9 cellular contexts compared by ENCODE assay signal in genomic region chr1:170765712-170766330, GRCh38.
DNase-seq lines count a peak whose midpoint lies in the region; ATAC-seq and TF ChIP-seq lines count a peak whose summit lies in the region.
"Had no signal": no experiment of that assay in that cellular context is flagged by ENCODE, and none has a peak within 500 bp of the region (broad histone marks: within the 10 kb centered on the region; RNA-seq: fewer than 3 reads in every experiment).

No MANE protein-coding gene starts in this region.

- no peak overlapping the region for H3K23ac ChIP-seq in H9 (ENCODE audit: insufficient read length, low read depth, low read length)

- H2BK20ac ChIP-seq in H9 (ENCODE audit: low read depth, low read length, poor library complexity, severe bottlenecking): no peak overlapping the region

- CTCF ChIA-PET in RWPE1 (lab: Yijun Ruan, JAX): interaction anchor here (1.0 kb wide), 1 partner anchor 755 kb away, joined by 4 read pairs; no protein-coding TSS in a partner anchor

- H3K9ac ChIP-seq in H9 (ENCODE audit: extremely low read depth, insufficient read length, low read length): no peak overlapping the region

- H2AK5ac ChIP-seq in H9 (ENCODE audit: insufficient read length, low read length): no peak overlapping the region

- H3K27ac ChIP-seq in H9 (ENCODE audit: insufficient read length, low read depth, low read length) (no peak overlapping the region), RWPE1 (no peak overlapping the region)

- no peak overlapping the region for H2BK15ac ChIP-seq in H9 (ENCODE audit: low read depth, low read length)

- POLR2A ChIA-PET in RWPE1 (lab: Yijun Ruan, JAX; ENCODE audit: low non-redundant PET): no interaction called here

- no peak overlapping the region for H3K4ac ChIP-seq in H9 (ENCODE audit: low read depth, low read length)

- no CpG with 5 or more reads among the region's 10 CpGs for WGBS in H9 (ENCODE audit: extremely low coverage, insufficient read length, low lambda C conversion rate)

- no peaks in the 10 kb centered on the region for H4K20me1 ChIP-seq in H9 (ENCODE audit: control insufficient read depth, insufficient read depth, insufficient read length)

- DNase-seq in H9 (no peak), RWPE1 (ENCODE audit: low spot score) (peak; percentile 7), foreskin fibroblast (peak in 1 of 2 donors; percentile 70), stromal cell of bone marrow (ENCODE audit: low read depth) (peak; percentile 52), HUDEP-2 (lab: John Stamatoyannopoulos, UW; ENCODE audit: unreplicated experiment in 76 of 76) (no peak), NCI-H128 (lab: John Stamatoyannopoulos, UW; ENCODE audit: unreplicated experiment) (no peak)
- DNase-seq in stimulated activated naive B cell treated with anti-CD40 and anti-IgM and Interleukin-4, amounts not matched to agents 10 μg/mL and 1 μg/mL and 100 μg/mL, for 72 hours: no peak
- DNase-seq: effector CD4-positive, alpha-beta T cell had no signal

- H3K4me2 ChIP-seq in H9 (ENCODE audit: insufficient read depth, insufficient read length, low read length): no peak overlapping the region

- no peak overlapping the region for H3K4me3 ChIP-seq in foreskin fibroblast (ENCODE audit: low read depth in 1 of 2, low read length in 2 of 2)

- H3K79me2 ChIP-seq in H9 (ENCODE audit: insufficient read depth, low read length): no peaks in the 10 kb centered on the region

- no peaks in the 10 kb centered on the region for H3K23me2 ChIP-seq in H9 (ENCODE audit: insufficient read length, low read depth, low read length, poor library complexity, severe bottlenecking)

- H2BK12ac ChIP-seq in H9 (ENCODE audit: insufficient read length, low read depth, low read length): no peak overlapping the region

- no peak overlapping the region for H4K8ac ChIP-seq in H9 (replicated peaks; ENCODE audit: insufficient read length, low read depth, low read length)

- H3K56ac ChIP-seq in H9 (ENCODE audit: insufficient read length, low read depth, low read length): no peak overlapping the region

- H3K14ac ChIP-seq in H9 (ENCODE audit: insufficient read depth, low read length): no peak overlapping the region

- no peaks in the 10 kb centered on the region for H3K36me3 Mint-ChIP-seq in H9 (ENCODE audit: insufficient read depth in 1 of 3, low read depth in 3 of 3)
- H3K36me3 Mint-ChIP-seq in stimulated activated naive B cell treated with anti-CD40 and anti-IgM and Interleukin-4, amounts not matched to agents 10 μg/mL and 1 μg/mL and 100 μg/mL, for 72 hours: no peaks in the 10 kb centered on the region

- no peak for ATAC-seq in GM18861 (IDR thresholded peaks at IDR 0.05; ENCODE audit: unreplicated experiment)
- no peak for ATAC-seq in stimulated activated naive B cell treated with anti-CD40 and anti-IgM and Interleukin-4, amounts not matched to agents 10 μg/mL and 1 μg/mL and 100 μg/mL, for 72 hours (replicated peaks)

- no peak overlapping the region for H2BK5ac ChIP-seq in H9 (ENCODE audit: insufficient read length, low read length)

- H3K27me3 Mint-ChIP-seq in H9 (ENCODE audit: low read depth): no peaks in the 10 kb centered on the region; the same call in 1 of the 2 replicates
- no peaks in the 10 kb centered on the region for H3K27me3 Mint-ChIP-seq in stimulated activated naive B cell treated with anti-CD40 and anti-IgM and Interleukin-4, amounts not matched to agents 10 μg/mL and 1 μg/mL and 100 μg/mL, for 72 hours

- no peaks in the 10 kb centered on the region for H3K9me3 ChIP-seq in H9 (ENCODE audit: control insufficient read depth, low read depth, low read length)

- H3K9me3 Mint-ChIP-seq in H9: no peaks in the 10 kb centered on the region
- no peaks in the 10 kb centered on the region for H3K9me3 Mint-ChIP-seq in stimulated activated naive B cell treated with anti-CD40 and anti-IgM and Interleukin-4, amounts not matched to agents 10 μg/mL and 1 μg/mL and 100 μg/mL, for 72 hours

- no peak overlapping the region for H3K18ac ChIP-seq in H9 (ENCODE audit: insufficient read length, low read depth, low read length)

- H3K27ac Mint-ChIP-seq in H9: no peak overlapping the region
- no peak overlapping the region for H3K27ac Mint-ChIP-seq in stimulated activated naive B cell treated with anti-CD40 and anti-IgM and Interleukin-4, amounts not matched to agents 10 μg/mL and 1 μg/mL and 100 μg/mL, for 72 hours

- no peak overlapping the region for H2AFZ ChIP-seq in H9 (ENCODE audit: low read length)

- TF ChIP-seq CTCF in H9 (conservative IDR thresholded peaks at IDR 0.05) (peak; percentile 59), RWPE1 (conservative IDR thresholded peaks at IDR 0.05; ENCODE audit: low read depth) (peak; percentile 38), foreskin fibroblast (IDR thresholded peaks at IDR 0.05; ENCODE audit: low read depth, low read length) (peak; percentile 46)

- no peaks in the 10 kb centered on the region for H3K27me3 ChIP-seq in H9 (ENCODE audit: insufficient read depth, low read length)

- no peak overlapping the region for H3T11ph ChIP-seq in H9 (ENCODE audit: low read length)

- H3K79me1 ChIP-seq in H9 (ENCODE audit: insufficient read depth, low read depth, low read length, poor library complexity, severe bottlenecking): no peaks in the 10 kb centered on the region

- no peak overlapping the region for H3K4me3 Mint-ChIP-seq in H9
- no peak overlapping the region for H3K4me3 Mint-ChIP-seq in stimulated activated naive B cell treated with anti-CD40 and anti-IgM and Interleukin-4, amounts not matched to agents 10 μg/mL and 1 μg/mL and 100 μg/mL, for 72 hours

- no peak overlapping the region for H4K5ac ChIP-seq in H9 (ENCODE audit: insufficient read length, low read depth, low read length)

- no peaks in the 10 kb centered on the region for H3K4me1 Mint-ChIP-seq in H9
- H3K4me1 Mint-ChIP-seq in stimulated activated naive B cell treated with anti-CD40 and anti-IgM and Interleukin-4, amounts not matched to agents 10 μg/mL and 1 μg/mL and 100 μg/mL, for 72 hours: no peaks in the 10 kb centered on the region

- no peak overlapping the region for H4K91ac ChIP-seq in H9 (ENCODE audit: insufficient read length, low read depth, low read length)

- H3K4me1 ChIP-seq in H9 (ENCODE audit: insufficient read depth, low read length): no peaks in the 10 kb centered on the region

- H2BK120ac ChIP-seq in H9 (ENCODE audit: low read depth, low read length, poor library complexity, severe bottlenecking): no peak overlapping the region

Comparison
In these comparisons a context has a peak if more than half of its experiments do, and no peak if none do; other contexts are left out.
1. DNase-seq: peak in RWPE1 (single experiment) and stromal cell of bone marrow (single experiment); none in H9 (single experiment), HUDEP-2 (0 of 76), NCI-H128 (single experiment) and stimulated activated naive B cell treated with anti-CD40 and anti-IgM and Interleukin-4, amounts not matched to agents 10 μg/mL and 1 μg/mL and 100 μg/mL, for 72 hours (single experiment).
2. Peak in every context shown above with its lines, with median percentiles within 50 percentile points of each other: CTCF ChIP-seq.